11 cellular contexts compared by ENCODE assay signal in genomic region chr3:64220161-64220560, GRCh38. TPM values are rescaled to one million over a fixed set of nuclear protein-coding genes. Genes with fewer than 3 reads are reported as not detected.
DNase-seq lines count a peak whose midpoint lies in the region; ATAC-seq and TF ChIP-seq lines count a peak whose summit lies in the region.
"Had no signal": no experiment of that assay in that cellular context is flagged by ENCODE, and none has a peak within 500 bp of the region (broad histone marks: within the 10 kb centered on the region; RNA-seq: fewer than 3 reads in every experiment).

No MANE protein-coding gene starts in this region.

- H3K4me3 ChIP-seq in heart left ventricle: no peak overlapping the region
- no peak overlapping the region for H3K4me3 ChIP-seq in sigmoid colon

- no peak for TF ChIP-seq EP300 in sigmoid colon (IDR thresholded peaks at IDR 0.05)

- H3K4me1 ChIP-seq in heart left ventricle (peaks cover 5 to 97% (median 66%) of the 10 kb centered on the region in 12 donors), sigmoid colon (peaks cover 0 to 100% (median 98%) of the 10 kb centered on the region in 4 donors)

- H3K9me3 ChIP-seq in heart left ventricle: no peaks in the 10 kb centered on the region
- H3K9me3 ChIP-seq in sigmoid colon: no peaks in the 10 kb centered on the region

- intact Hi-C loops in heart left ventricle (cut with DNase I): loop anchor here in 6 of 10 donors (5.0 kb wide), 4 partner anchors 33 to 188 kb away; no protein-coding TSS in a partner anchor
- intact Hi-C loops in sigmoid colon (cut with DNase I): loop anchor here (5.0 kb wide), 3 partner anchors 33 to 188 kb away; no protein-coding TSS in a partner anchor

- 21 to 45% (median 34%) methylated on average over 4 of the region's 4 CpGs for WGBS in heart left ventricle, 4 donors
- WGBS in sigmoid colon, 2 donors: 65 to 72% methylated on average over 4 of the region's 4 CpGs

- peak in 1 of 4 donors; percentile 22 for ATAC-seq in heart left ventricle
- no peak for ATAC-seq in GM19324 (IDR thresholded peaks at IDR 0.05; ENCODE audit: low FRiP score, unreplicated experiment)
- ATAC-seq: activated T-cell treated with anti-CD3 and anti-CD28 coated beads, Interleukin-2, amount 50 U/mL, for 4 hours; T-cell had no signal

- H3K27ac ChIP-seq in heart left ventricle: peak overlapping the region in 11 of 12 donors; percentile 4 to 84 (median 22)
- peak overlapping the region; percentile 75 to 90 (median 87) for H3K27ac ChIP-seq in sigmoid colon

- DNase-seq in GM03348 (ENCODE audit: low spot score) (peak; percentile 32), amniotic epithelial cell (ENCODE audit: low read depth) (peak; percentile 74), heart left ventricle (no peak), sigmoid colon (no peak), NOMO-1 treated with DMSO at 0.1 percent for 48 hours (lab: John Stamatoyannopoulos, UW; ENCODE audit: unreplicated experiment) (no peak), GF-D8 (lab: John Stamatoyannopoulos, UW) (no peak)
- DNase-seq in stimulated activated CD4-positive, alpha-beta T cell treated with anti-CD3 and anti-CD28 coated beads, Interleukin-4, amount 100 ng/mL, for 24 hours: no peak
- DNase-seq: activated T-cell treated with anti-CD3 and anti-CD28 coated beads, Interleukin-2, amount 50 U/mL, for 4 hours; NCI-H146; T-cell had no signal

- H3K27me3 ChIP-seq in heart left ventricle (no peaks in the 10 kb centered on the region), sigmoid colon (no peaks in the 10 kb centered on the region)

- no peaks in the 10 kb centered on the region for H3K36me3 ChIP-seq in heart left ventricle
- no peaks in the 10 kb centered on the region for H3K36me3 ChIP-seq in sigmoid colon

- TF ChIP-seq POLR2A in heart left ventricle (IDR thresholded peaks at IDR 0.05): no peak
- TF ChIP-seq POLR2A in sigmoid colon (IDR thresholded peaks at IDR 0.05): no peak

- no peak for TF ChIP-seq CTCF in heart left ventricle (IDR thresholded peaks at IDR 0.05)
- TF ChIP-seq CTCF in sigmoid colon (IDR thresholded peaks at IDR 0.05): no peak

RNA-seq across cellular contexts. Expression of gene PRICKLE2, which starts 5.1 kb away (rescaled TPM):
- total RNA-seq in heart left ventricle: 10 to 100 TPM in 3 of 9 donors, 1 to 10 TPM in 6; 4.3 to 15.2 (median 7.8) TPM
- polyA plus RNA-seq in heart left ventricle: 1 to 10 TPM; 1.5 to 3.9 TPM
- total RNA-seq in sigmoid colon: 10 to 100 TPM; 61.1 to 96.7 (median 69.9) TPM
- polyA plus RNA-seq in sigmoid colon: 1 to 10 TPM in 2 of 3 donors, under 1 TPM in 1; 0.69 to 3.4 (median 1.2) TPM
- total RNA-seq: activated T-cell treated with anti-CD3 and anti-CD28 coated beads, Interleukin-2, amount 50 U/mL, for 4 hours had no signal

Comparison
In these comparisons a context has a peak if more than half of its experiments do, and no peak if none do; other contexts are left out.
1. DNase-seq: peak in GM03348 (single experiment) and amniotic epithelial cell (single experiment); none in heart left ventricle (0 of 5), sigmoid colon (single experiment), stimulated activated CD4-positive, alpha-beta T cell treated with anti-CD3 and anti-CD28 coated beads, Interleukin-4, amount 100 ng/mL, for 24 hours (single experiment), NOMO-1 treated with DMSO at 0.1 percent for 48 hours (single experiment) and GF-D8 (single experiment).